Comparison of ENCODE assay signal across 16 cellular contexts in the genomic region with DNA sequence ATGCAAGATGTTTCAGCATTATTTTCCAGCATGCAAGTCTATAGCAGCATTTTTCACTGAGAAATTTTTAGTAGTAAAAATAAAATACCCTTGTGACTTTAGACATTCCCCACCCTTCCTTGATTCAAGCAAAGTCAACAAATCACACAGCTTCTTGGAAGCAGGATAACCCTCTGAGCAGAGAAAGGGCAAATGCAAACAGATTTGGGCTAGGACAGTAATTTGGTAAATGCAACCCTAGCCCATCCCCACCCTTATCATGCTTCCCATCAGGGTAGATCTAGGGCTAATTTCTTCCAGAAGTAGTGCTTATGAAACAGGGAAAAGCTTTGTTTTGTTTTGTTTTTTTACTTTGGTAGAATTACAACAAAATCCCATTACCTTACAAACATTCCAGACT.
DNase-seq lines count a peak whose midpoint lies in the region; ATAC-seq lines count a peak whose summit lies in the region.
"Had no signal": no experiment of that assay in that cellular context is flagged by ENCODE, and none has a peak within 500 bp of the region (broad histone marks: within the 10 kb centered on the region; RNA-seq: fewer than 3 reads in every experiment).

No MANE protein-coding gene starts in this region.

- DNase-seq in NCI-H69 (lab: John Stamatoyannopoulos, UW) (peak; percentile 28), adipocyte (ENCODE audit: low read depth) (peak; percentile 1), pons (ENCODE audit: low spot score) (peak; percentile 10), aorta (no peak), NCI-H187 (lab: John Stamatoyannopoulos, UW) (no peak)
- DNase-seq: ACHN; AML-193; Caco-2; CD4-positive, alpha-beta T cell; DMS153; DMS79; GDM1; HCEC 1CT had no signal

- no peaks in the 10 kb centered on the region for H3K27me3 ChIP-seq in adipocyte (replicated peaks; ENCODE audit: control insufficient read depth, insufficient read depth, low read length)
- no peaks in the 10 kb centered on the region for H3K27me3 ChIP-seq in aorta (ENCODE audit: control insufficient read depth in 1 of 2, insufficient read depth in 2 of 2, low read length in 1 of 2)

- no peaks in the 10 kb centered on the region for H3K36me3 ChIP-seq in adipocyte (ENCODE audit: control insufficient read depth, insufficient read depth, low read length, severe bottlenecking)
- H3K36me3 ChIP-seq in aorta (ENCODE audit: control insufficient read depth in 1 of 2, insufficient read depth in 2 of 2, low read length in 1 of 2) = no peaks in the 10 kb centered on the region

- H3K27ac ChIP-seq in aorta (ENCODE audit: low read depth in 1 of 2, low read length in 2 of 2) = no peak overlapping the region
- H3K27ac ChIP-seq: C4-2B had no signal

- H3K4me3 ChIP-seq in adipocyte (ENCODE audit: low read length) (no peak overlapping the region), aorta (ENCODE audit: low read length in 2 of 2) (no peak overlapping the region)
- H3K4me3 ChIP-seq: GM23338 had no signal

- ATAC-seq in aorta (ENCODE audit: low FRiP score) (peak; percentile 13), GM21447 (IDR thresholded peaks at IDR 0.05; ENCODE audit: unreplicated experiment) (no peak)
- ATAC-seq: GM23338 had no signal

- H3K9me3 ChIP-seq in adipocyte (ENCODE audit: control insufficient read depth, low read length) (no peaks in the 10 kb centered on the region), aorta (ENCODE audit: control insufficient read depth, low read length) (no peaks in the 10 kb centered on the region)
- H3K9me3 ChIP-seq: Caco-2 had no signal

- no peak overlapping the region for H3K9ac ChIP-seq in adipocyte (ENCODE audit: low read length)

- intact Hi-C loops in aorta (cut with DNase I) = no loop called here

- no peaks in the 10 kb centered on the region for H3K4me1 ChIP-seq in adipocyte (ENCODE audit: control insufficient read depth, insufficient read depth, low read length)
- peaks cover 3 to 4% of the 10 kb centered on the region in 2 donors for H3K4me1 ChIP-seq in aorta (ENCODE audit: control insufficient read depth in 1 of 2, insufficient read depth in 2 of 2, low read length in 2 of 2)
- H3K4me1 ChIP-seq: Caco-2 had no signal

Comparison
In these comparisons a context has a peak if more than half of its experiments do, and no peak if none do; other contexts are left out.
1. DNase-seq: peak in NCI-H69 (single experiment), adipocyte (single experiment) and pons (single experiment); none in aorta (0 of 2) and NCI-H187 (0 of 2).